13 cellular contexts compared by ENCODE assay signal in genomic region chr1:10901894-10902805, GRCh38.
DNase-seq lines count a peak whose midpoint lies in the region; TF ChIP-seq lines count a peak whose summit lies in the region.
"Had no signal": no experiment of that assay in that cellular context is flagged by ENCODE, and none has a peak within 500 bp of the region (broad histone marks: within the 10 kb centered on the region; RNA-seq: fewer than 3 reads in every experiment).

No MANE protein-coding gene starts in this region.

- H3K9me3 Mint-ChIP-seq in endodermal cell, result no peaks in the 10 kb centered on the region
- H3K9me3 Mint-ChIP-seq: activated T-helper 1 cell treated with anti-CD3 and anti-CD28 coated beads, Interleukin-12 subunit alpha, Interleukin-12 subunit beta, Interleukin-2, Interleukin-4 antibody, amounts not matched to agents 30 ng/mL and 10 ng/mL and 1 ng/mL, durations not matched to agents 14 hours and 24 hours and 36 hours; dendritic cell treated with granulocyte-macrophage colony-stimulating factor and Interleukin-4, amounts not matched to agents 40 ng/mL and 50 ng/mL, for 4 days had no signal

- H3K9me3 ChIP-seq in endodermal cell (ENCODE audit: control insufficient read depth, low read length) (no peaks in the 10 kb centered on the region), osteoblast (ENCODE audit: low read depth, low read length) (no peaks in the 10 kb centered on the region)
- H3K9me3 ChIP-seq: pancreas had no signal

- no peaks in the 10 kb centered on the region for H3K79me2 ChIP-seq in osteoblast (ENCODE audit: insufficient read depth, low read length)

- no peaks in the 10 kb centered on the region for H4K20me1 ChIP-seq in osteoblast (ENCODE audit: insufficient read depth, low read length)

- DNase-seq in CD1c-positive myeloid dendritic cell (ENCODE audit: extremely low spot score), result peak; percentile 81
- DNase-seq in Kasumi-1 (lab: John Stamatoyannopoulos, UW), result peak; percentile 12 to 16
- DNase-seq in endodermal cell, result peak; percentile 71
- DNase-seq in osteoblast (ENCODE audit: insufficient read length, low spot score, missing footprints), result peak; percentile 86
- DNase-seq in foreskin fibroblast, result no peak
- no peak for DNase-seq in NCI-H187 (lab: John Stamatoyannopoulos, UW)
- no peak for DNase-seq in NCI-H187 treated with DMSO at 0.1 percent for 48 hours (lab: John Stamatoyannopoulos, UW)
- no peak for DNase-seq in middle frontal gyrus (ENCODE audit: extremely low spot score, low spot score)
- DNase-seq: midbrain, NCI-H1092, pancreas had no signal

- no peak overlapping the region for H2AFZ ChIP-seq in osteoblast (ENCODE audit: low read length)

- H3K4me3 ChIP-seq in endodermal cell (ENCODE audit: low read length) (no peak overlapping the region), osteoblast (ENCODE audit: insufficient read depth, low read length) (no peak overlapping the region), foreskin fibroblast (ENCODE audit: low read depth in 1 of 2, low read length in 2 of 2) (no peak overlapping the region)
- H3K4me3 ChIP-seq: pancreas had no signal

- no peak overlapping the region for H3K4me3 Mint-ChIP-seq in endodermal cell
- H3K4me3 Mint-ChIP-seq: activated T-helper 1 cell treated with anti-CD3 and anti-CD28 coated beads, Interleukin-12 subunit alpha, Interleukin-12 subunit beta, Interleukin-2, Interleukin-4 antibody, amounts not matched to agents 30 ng/mL and 10 ng/mL and 1 ng/mL, durations not matched to agents 14 hours and 24 hours and 36 hours; dendritic cell treated with granulocyte-macrophage colony-stimulating factor and Interleukin-4, amounts not matched to agents 40 ng/mL and 50 ng/mL, for 4 days had no signal

- H3K4me2 ChIP-seq in osteoblast (ENCODE audit: insufficient read depth, low read length), result no peak overlapping the region

- no peaks in the 10 kb centered on the region for H3K36me3 Mint-ChIP-seq in endodermal cell (ENCODE audit: low read depth)

- H3K9ac ChIP-seq in endodermal cell (ENCODE audit: extremely low read depth, low read length, poor library complexity, severe bottlenecking), result no peak overlapping the region

- no peak overlapping the region for H3K27ac ChIP-seq in endodermal cell (ENCODE audit: low read depth, low read length)
- H3K27ac ChIP-seq in osteoblast (ENCODE audit: low read depth, low read length), result no peak overlapping the region
- H3K27ac ChIP-seq: pancreas had no signal

- H3K4me1 ChIP-seq in endodermal cell (ENCODE audit: control insufficient read depth, insufficient read depth, low read length) (peaks cover 2% of the 10 kb centered on the region), osteoblast (ENCODE audit: insufficient read depth, low read length) (peaks cover 33% of the 10 kb centered on the region)
- H3K4me1 ChIP-seq: pancreas had no signal

- no peak overlapping the region for H3K27ac Mint-ChIP-seq in endodermal cell
- H3K27ac Mint-ChIP-seq: activated T-helper 1 cell treated with anti-CD3 and anti-CD28 coated beads, Interleukin-12 subunit alpha, Interleukin-12 subunit beta, Interleukin-2, Interleukin-4 antibody, amounts not matched to agents 30 ng/mL and 10 ng/mL and 1 ng/mL, durations not matched to agents 14 hours and 24 hours and 36 hours; dendritic cell treated with granulocyte-macrophage colony-stimulating factor and Interleukin-4, amounts not matched to agents 40 ng/mL and 50 ng/mL, for 4 days had no signal

- WGBS in endodermal cell (ENCODE audit: insufficient coverage in 1 of 2, insufficient read length in 1 of 2), 2 experiments, result 55 to 79% methylated on average over 10 to 18 of the region's 18 CpGs

- no peaks in the 10 kb centered on the region for H3K36me3 ChIP-seq in endodermal cell (ENCODE audit: control insufficient read depth, insufficient read depth, low read length)
- H3K36me3 ChIP-seq in osteoblast (ENCODE audit: insufficient read depth, low read length), result no peaks in the 10 kb centered on the region
- H3K36me3 ChIP-seq: pancreas had no signal

- peaks cover 32% of the 10 kb centered on the region for H3K27me3 Mint-ChIP-seq in endodermal cell (ENCODE audit: insufficient read depth)

- H3K4me1 Mint-ChIP-seq in endodermal cell, result peaks cover 13% of the 10 kb centered on the region

- no peak for TF ChIP-seq CTCF in endodermal cell (conservative IDR thresholded peaks at IDR 0.05)
- no peak for TF ChIP-seq CTCF in osteoblast (IDR thresholded peaks at IDR 0.05; ENCODE audit: extremely low read depth, low read depth, low read length)
- TF ChIP-seq CTCF in foreskin fibroblast (IDR thresholded peaks at IDR 0.05; ENCODE audit: low read depth, low read length), result no peak

- H3K27me3 ChIP-seq in endodermal cell (ENCODE audit: control insufficient read depth, insufficient read depth, low read length, poor library complexity, severe bottlenecking), result no peaks in the 10 kb centered on the region
- H3K27me3 ChIP-seq in osteoblast (ENCODE audit: insufficient read depth, low read length), result peaks cover 7% of the 10 kb centered on the region
- H3K27me3 ChIP-seq: pancreas had no signal

Comparison
In these comparisons a context has a peak if more than half of its experiments do, and no peak if none do; other contexts are left out.
1. DNase-seq: peak in CD1c-positive myeloid dendritic cell (single experiment), Kasumi-1 (2 of 2), endodermal cell (single experiment) and osteoblast (single experiment); none in foreskin fibroblast (0 of 2), NCI-H187 (0 of 2), NCI-H187 treated with DMSO at 0.1 percent for 48 hours (single experiment) and middle frontal gyrus (single experiment).